ENCODE assay signal across 8 cellular contexts in genomic region chr2:120205901-120206581, GRCh38. TPM values are rescaled to one million over a fixed set of nuclear protein-coding genes. Genes with fewer than 3 reads are reported as not detected.
DNase-seq lines count a peak whose midpoint lies in the region; ATAC-seq and TF ChIP-seq lines count a peak whose summit lies in the region.

No MANE protein-coding gene starts in this region.

- DNase-seq in ELF-1 (ENCODE audit: low read depth, low spot score): peak; percentile 67
- DNase-seq in Karpas-422: peak; percentile 82
- DNase-seq in uterus: no peak
- DNase-seq in COR-L47 (lab: John Stamatoyannopoulos, UW): no peak
- DNase-seq in COLO829 (ENCODE audit: low spot score): no peak

- H3K27me3 Mint-ChIP-seq in activated naive CD8-positive, alpha-beta T cell: no peaks in the 10 kb centered on the region

- peaks cover 3% of the 10 kb centered on the region for H3K4me1 Mint-ChIP-seq in activated naive CD8-positive, alpha-beta T cell (ENCODE audit: low read depth)

- H4K20me1 ChIP-seq in Karpas-422 (ENCODE audit: insufficient read depth, low read depth, low read length): no peaks in the 10 kb centered on the region

- no peaks in the 10 kb centered on the region for H3K79me2 ChIP-seq in Karpas-422 (ENCODE audit: low read length)

- no peaks in the 10 kb centered on the region for H3K4me1 ChIP-seq in Karpas-422 (ENCODE audit: low read length)
- peaks cover 0 to 7% of the 10 kb centered on the region in 2 donors for H3K4me1 ChIP-seq in mucosa of rectum (ENCODE audit: control insufficient read depth in 2 of 2, insufficient read depth in 2 of 2, low read length in 2 of 2)
- H3K4me1 ChIP-seq in uterus: no peaks in the 10 kb centered on the region

- no peaks in the 10 kb centered on the region for H3K27me3 ChIP-seq in Karpas-422 (ENCODE audit: low read length)
- no peaks in the 10 kb centered on the region for H3K27me3 ChIP-seq in mucosa of rectum (ENCODE audit: control insufficient read depth in 2 of 2, insufficient read depth in 2 of 2, low read length in 2 of 2)
- no peaks in the 10 kb centered on the region for H3K27me3 ChIP-seq in uterus

- H3K36me3 Mint-ChIP-seq in activated naive CD8-positive, alpha-beta T cell: no peaks in the 10 kb centered on the region

- no peak overlapping the region for H3K4me3 Mint-ChIP-seq in activated naive CD8-positive, alpha-beta T cell

- H3K27ac Mint-ChIP-seq in activated naive CD8-positive, alpha-beta T cell: peak overlapping the region; percentile 54

- H3K9me3 Mint-ChIP-seq in activated naive CD8-positive, alpha-beta T cell (ENCODE audit: low read depth): no peaks in the 10 kb centered on the region

- intact Hi-C loops in uterus (cut with DNase I; ENCODE audit: low total_unique reads): no loop called here

- ATAC-seq in HG03460 (IDR thresholded peaks at IDR 0.05; ENCODE audit: unreplicated experiment): no peak

- no peaks in the 10 kb centered on the region for H3K9me2 ChIP-seq in Karpas-422 (replicated peaks; ENCODE audit: insufficient read depth, low read length)

- H3K9ac ChIP-seq in Karpas-422 (ENCODE audit: low read length) (no peak overlapping the region), mucosa of rectum (ENCODE audit: low read depth in 1 of 2, low read length in 2 of 2) (no peak overlapping the region)

- no peak overlapping the region for H3K4me2 ChIP-seq in Karpas-422 (ENCODE audit: low read depth, low read length, poor library complexity, severe bottlenecking)

- peak in 2 of 4 experiments; percentile 14 to 23 for TF ChIP-seq CTCF in uterus (IDR thresholded peaks at IDR 0.05)

- no peak overlapping the region for H3K4me3 ChIP-seq in Karpas-422 (ENCODE audit: low read length)
- H3K4me3 ChIP-seq in mucosa of rectum (ENCODE audit: low read length in 2 of 2): no peak overlapping the region
- no peak overlapping the region for H3K4me3 ChIP-seq in uterus

- no peak for TF ChIP-seq POLR2A in uterus (IDR thresholded peaks at IDR 0.05)

- no peaks in the 10 kb centered on the region for H3K36me3 ChIP-seq in Karpas-422 (ENCODE audit: insufficient read depth, low read length)
- H3K36me3 ChIP-seq in mucosa of rectum (ENCODE audit: control insufficient read depth in 2 of 2, insufficient read depth in 2 of 2, low read length in 2 of 2): no peaks in the 10 kb centered on the region
- no peaks in the 10 kb centered on the region for H3K36me3 ChIP-seq in uterus

- H2AFZ ChIP-seq in Karpas-422 (ENCODE audit: low read length): no peak overlapping the region

- H3K9me3 ChIP-seq in Karpas-422 (ENCODE audit: low read length) (no peaks in the 10 kb centered on the region), mucosa of rectum (ENCODE audit: control insufficient read depth in 2 of 2, low read length in 2 of 2) (no peaks in the 10 kb centered on the region), uterus (no peaks in the 10 kb centered on the region)

- no peak overlapping the region for H3K27ac ChIP-seq in Karpas-422 (ENCODE audit: low read length)
- H3K27ac ChIP-seq in mucosa of rectum (ENCODE audit: low read depth in 2 of 2, low read length in 2 of 2): peak overlapping the region; percentile 31 to 32
- H3K27ac ChIP-seq in uterus: no peak overlapping the region

RNA-seq across cellular contexts. Expression of gene TMEM185B, which starts 17.2 kb away (rescaled TPM):
- total RNA-seq in Karpas-422 (2014; rRNA removed; shearing (Covaris generic); ENCODE audit: low replicate concordance): 12.9 and 13.0 TPM in 2 replicates
- total RNA-seq in uterus: 10 to 100 TPM; 11.5 to 34.6 (median 22.0) TPM

RNA-seq across cellular contexts. Expression of gene RALB, which starts 46.6 kb away (rescaled TPM):
- total RNA-seq in Karpas-422 (2014; rRNA removed; shearing (Covaris generic); ENCODE audit: low replicate concordance): 7.2 and 19.4 TPM in 2 replicates
- total RNA-seq in uterus: 10 to 100 TPM; 54.1 to 96.7 (median 78.2) TPM

Comparison
In these comparisons a context has a peak if more than half of its experiments do, and no peak if none do; other contexts are left out.
1. DNase-seq: peak in ELF-1 (single experiment) and Karpas-422 (single experiment); none in uterus (0 of 2), COR-L47 (single experiment) and COLO829 (single experiment).
2. H3K27ac ChIP-seq: peak in mucosa of rectum (2 of 2); none in Karpas-422 (single experiment) and uterus (0 of 2).